Comparison of ENCODE assay signal across 8 cellular contexts in genomic region chr16:31033709-31034492, GRCh38. TPM values are rescaled to one million over a fixed set of nuclear protein-coding genes. Genes with fewer than 3 reads are reported as not detected.
DNase-seq lines count a peak whose midpoint lies in the region; ATAC-seq, FAIRE-seq and TF ChIP-seq lines count a peak whose summit lies in the region.

No MANE protein-coding gene starts in this region.

- H3K4me3 ChIP-seq in astrocyte (ENCODE audit: insufficient read depth, low read depth, low read length), result peak overlapping the region; percentile 93

- no peak for TF ChIP-seq CTCF in astrocyte (IDR thresholded peaks at IDR 0.05; ENCODE audit: insufficient read depth, low read depth, low read length)

- peak; percentile 86 for FAIRE-seq in GM12892 (lab: Jason Lieb, UNC)
- FAIRE-seq in astrocyte (lab: Jason Lieb, UNC), result no peak

- peaks cover 24% of the 10 kb centered on the region for H3K79me2 ChIP-seq in astrocyte (ENCODE audit: insufficient read depth, low read length)

- H3K27me3 ChIP-seq in astrocyte (ENCODE audit: insufficient read depth, low read length), result no peaks in the 10 kb centered on the region

- peaks cover 19% of the 10 kb centered on the region for H4K20me1 ChIP-seq in astrocyte (ENCODE audit: insufficient read depth, low read length)

- H3K4me1 ChIP-seq in astrocyte (ENCODE audit: insufficient read depth, low read length), result peaks cover 12% of the 10 kb centered on the region

- no peak for TF ChIP-seq POLR2A in GM12892 (IDR thresholded peaks at IDR 0.05; ENCODE audit: low read depth, low read length)

- H3K9me3 Mint-ChIP-seq in astrocyte (ENCODE audit: unreplicated experiment), result no peaks in the 10 kb centered on the region

- peak overlapping the region; percentile 92 for H3K9ac ChIP-seq in astrocyte (ENCODE audit: low read length)

- H3K4me3 Mint-ChIP-seq in astrocyte (ENCODE audit: unreplicated experiment), result peak overlapping the region; percentile 94

- peak overlapping the region; percentile 95 for H3K27ac Mint-ChIP-seq in astrocyte (ENCODE audit: unreplicated experiment)

- H3K4me2 ChIP-seq in astrocyte (ENCODE audit: low read length), result peak overlapping the region; percentile 95

- no peaks in the 10 kb centered on the region for H3K27me3 Mint-ChIP-seq in astrocyte (ENCODE audit: low read depth, unreplicated experiment)

- DNase-seq in GM12892 (ENCODE audit: insufficient read length) (peak; percentile 92), NCI-H1930 (lab: John Stamatoyannopoulos, UW) (peak; percentile 63 to 86), T-helper 9 cell (peak; percentile 83), astrocyte (ENCODE audit: low read depth) (peak; percentile 43), hippocampal formation (lab: John Stamatoyannopoulos, UW) (peak; percentile 70 to 82), retina (peak; percentile 86), cortex of kidney (lab: John Stamatoyannopoulos, UW) (no peak)

- peak overlapping the region; percentile 73 for H2AFZ ChIP-seq in astrocyte (ENCODE audit: low read depth, low read length)

- peaks cover 11% of the 10 kb centered on the region for H3K36me3 Mint-ChIP-seq in astrocyte (ENCODE audit: low read depth, unreplicated experiment)

- peak; percentile 41 for ATAC-seq in HG02798 (IDR thresholded peaks at IDR 0.05; ENCODE audit: poor library complexity, unreplicated experiment)

- H3K4me1 Mint-ChIP-seq in astrocyte (ENCODE audit: low read depth, unreplicated experiment), result peaks cover 18% of the 10 kb centered on the region

- peaks cover 3% of the 10 kb centered on the region for H3K36me3 ChIP-seq in astrocyte (ENCODE audit: insufficient read depth, low read length)

- H3K27ac ChIP-seq in astrocyte (ENCODE audit: low read depth, low read length), result peak overlapping the region; percentile 94

- no peaks in the 10 kb centered on the region for H3K9me3 ChIP-seq in astrocyte (ENCODE audit: insufficient read depth, low read depth, low read length)

RNA-seq across cellular contexts. Expression of gene STX4, which starts 0.5 kb away (rescaled TPM):
- 31.2 TPM for polyA plus RNA-seq in GM12892 (2012; ENCODE audit: missing spikeins)
- 54.9 and 56.0 TPM in 2 replicates for total RNA-seq in astrocyte

RNA-seq across cellular contexts. Expression of gene STX1B, which starts 23.5 kb away (rescaled TPM):
- 2.3 TPM for polyA plus RNA-seq in GM12892 (2012; ENCODE audit: missing spikeins)
- total RNA-seq in astrocyte, result 10.7 and 11.0 TPM in 2 replicates

RNA-seq across cellular contexts. Expression of gene ZNF668, which starts 40.1 kb away (rescaled TPM):
- 3.2 TPM for polyA plus RNA-seq in GM12892 (2012; ENCODE audit: missing spikeins)
- 18.6 and 21.6 TPM in 2 replicates for total RNA-seq in astrocyte

RNA-seq across cellular contexts. Expression of gene ZNF646, which starts 40.3 kb away (rescaled TPM):
- 5.3 TPM for polyA plus RNA-seq in GM12892 (2012; ENCODE audit: missing spikeins)
- total RNA-seq in astrocyte, result 16.5 and 17.2 TPM in 2 replicates

RNA-seq across cellular contexts. Expression of gene HSD3B7, which starts 48.9 kb away (rescaled TPM):
- 0.74 TPM for polyA plus RNA-seq in GM12892 (2012; ENCODE audit: missing spikeins)
- 8.3 and 9.0 TPM in 2 replicates for total RNA-seq in astrocyte
